ENCODE assay signal across 8 cellular contexts in the genomic region with DNA sequence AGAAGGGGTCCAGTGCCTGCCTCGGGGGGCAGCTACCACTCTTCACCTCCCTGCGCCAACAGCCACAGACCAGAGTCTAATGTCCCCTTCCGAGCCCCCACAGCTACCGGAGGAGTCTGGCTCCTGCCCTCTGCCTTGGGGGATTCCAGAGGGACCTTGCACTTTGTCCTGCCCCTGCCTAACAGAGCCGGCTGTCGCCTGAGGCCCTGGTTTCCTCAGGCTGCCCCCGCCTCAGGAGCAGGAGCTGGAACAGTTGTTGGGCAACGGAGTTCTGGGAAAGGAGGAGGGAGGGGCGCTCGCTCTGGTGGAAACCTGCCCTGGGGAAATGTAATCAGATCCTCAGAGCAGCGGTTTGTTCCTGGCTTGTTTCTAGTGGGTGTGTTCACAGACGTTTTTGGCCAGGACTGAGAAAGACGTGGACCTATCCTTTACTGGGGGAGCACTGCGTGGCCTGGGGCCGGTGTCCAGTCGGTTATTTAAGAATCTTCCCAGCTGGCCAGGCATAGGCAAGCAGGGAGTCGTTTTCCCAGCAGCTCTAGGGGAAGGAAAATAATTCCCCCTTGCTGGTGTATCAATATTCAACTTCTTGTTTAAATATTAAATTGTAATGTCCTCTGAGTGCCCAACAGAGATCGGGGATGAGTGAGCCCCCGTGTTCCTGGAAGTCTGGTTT. TPM values are rescaled to one million over a fixed set of nuclear protein-coding genes. Genes with fewer than 3 reads are reported as not detected.
DNase-seq lines count a peak whose midpoint lies in the region; ATAC-seq and TF ChIP-seq lines count a peak whose summit lies in the region.

No MANE protein-coding gene starts in this region.

- H3K27ac Mint-ChIP-seq in naive thymus-derived CD8-positive, alpha-beta T cell, result no peak overlapping the region

- POLR2A ChIA-PET in naive thymus-derived CD8-positive, alpha-beta T cell (lab: Charles Lee), result no interaction called here

- intact Hi-C loops in spleen (cut with DNase I; ENCODE audit: low total_unique reads), result no loop called here

- TF ChIP-seq CTCF in brain microvascular endothelial cell (IDR thresholded peaks at IDR 0.05; ENCODE audit: low read depth, low read length, missing control alignments) (no peak), spleen (IDR thresholded peaks at IDR 0.05 in 8 of 11, conservative IDR thresholded peaks at IDR 0.05 in 3 of 11) (no peak)

- in situ Hi-C loops in Caki2 (cut with HindIII; ENCODE audit: low pct_unique_long_range_greater_than_20kb, low sequenced_read_pairs), result no loop called here
- in situ Hi-C loops in brain microvascular endothelial cell (cut with HindIII; ENCODE audit: low pct_ligation_motif_present, low sequenced_read_pairs), result no loop called here

- H3K4me1 Mint-ChIP-seq in naive thymus-derived CD8-positive, alpha-beta T cell, result peaks cover 0 to 11% (median 0%) of the 10 kb centered on the region in 4 donors

- ATAC-seq in GM18517 (IDR thresholded peaks at IDR 0.05; ENCODE audit: unreplicated experiment) (no peak), HG02610 (IDR thresholded peaks at IDR 0.05; ENCODE audit: unreplicated experiment) (no peak)
- ATAC-seq in naive thymus-derived CD8-positive, alpha-beta T cell, result no peak

- H3K4me3 ChIP-seq in brain microvascular endothelial cell (ENCODE audit: low read depth, low read length), result no peak overlapping the region
- H3K4me3 ChIP-seq in spleen, result no peak overlapping the region

- WGBS in spleen, 5 donors, result 57 to 75% (median 62%) methylated on average over 18 to 19 of the region's 19 CpGs

- H3K9me3 ChIP-seq in spleen, result no peaks in the 10 kb centered on the region

- TF ChIP-seq POLR2A in spleen (IDR thresholded peaks at IDR 0.05), result no peak

- H3K27me3 Mint-ChIP-seq in naive thymus-derived CD8-positive, alpha-beta T cell, result peaks cover 0 to under 1% (median 0%) of the 10 kb centered on the region in 5 donors

- H3K4me3 Mint-ChIP-seq in naive thymus-derived CD8-positive, alpha-beta T cell, result no peak overlapping the region

- H3K36me3 Mint-ChIP-seq in naive thymus-derived CD8-positive, alpha-beta T cell, result no peaks in the 10 kb centered on the region

- no peak overlapping the region for H3K27ac ChIP-seq in brain microvascular endothelial cell
- peak overlapping the region in 7 of 8 donors; percentile 38 to 77 (median 56) for H3K27ac ChIP-seq in spleen

- DNase-seq in Caki2 (ENCODE audit: low read depth) (peak; percentile 97), NCI-H2107 (lab: John Stamatoyannopoulos, UW) (peak; percentile 53), brain microvascular endothelial cell (peak; percentile 77), islet precursor cell (peak; percentile 96), spleen (no peak)
- DNase-seq in naive thymus-derived CD8-positive, alpha-beta T cell, result no peak

- H3K27me3 ChIP-seq in brain microvascular endothelial cell (replicated peaks), result no peaks in the 10 kb centered on the region
- no peaks in the 10 kb centered on the region for H3K27me3 ChIP-seq in spleen (replicated peaks in 1 of 7)

- H3K9me3 Mint-ChIP-seq in naive thymus-derived CD8-positive, alpha-beta T cell, result no peaks in the 10 kb centered on the region

- peaks cover 0 to 54% (median 31%) of the 10 kb centered on the region in 6 donors for H3K4me1 ChIP-seq in spleen

- H3K36me3 ChIP-seq in brain microvascular endothelial cell (replicated peaks), result no peaks in the 10 kb centered on the region
- H3K36me3 ChIP-seq in spleen, result peaks cover 0 to 24% (median 5%) of the 10 kb centered on the region in 6 donors

RNA-seq across cellular contexts. Expression of gene A4GALT, which starts 32.3 kb away (rescaled TPM):
- 5.6 and 8.3 TPM in 2 replicates for total RNA-seq in Caki2 (2014; rRNA removed; shearing (Covaris generic); ENCODE audit: low replicate concordance)
- total RNA-seq in spleen, result 10 to 100 TPM; 13.3 to 45.2 (median 23.1) TPM
- 10 to 100 TPM in 1 of 3 donors, 1 to 10 TPM in 2; 7.3 to 22.1 (median 9.0) TPM for polyA plus RNA-seq in spleen
- not detected for total RNA-seq in naive thymus-derived CD8-positive, alpha-beta T cell
- polyA plus RNA-seq in naive thymus-derived CD8-positive, alpha-beta T cell, result not detected

RNA-seq across cellular contexts. Expression of gene CYB5R3, which starts 39.2 kb away (rescaled TPM):
- 68.0 and 95.7 TPM in 2 replicates for total RNA-seq in Caki2 (2014; rRNA removed; shearing (Covaris generic); ENCODE audit: low replicate concordance)
- total RNA-seq in spleen, result 100 to 1,000 TPM in 4 of 7 donors, 10 to 100 TPM in 3; 61.7 to 134 (median 101) TPM
- polyA plus RNA-seq in spleen, result 10 to 100 TPM; 37.3 to 79.7 (median 66.7) TPM
- total RNA-seq in naive thymus-derived CD8-positive, alpha-beta T cell, result 10 to 100 TPM; 34.7 to 36.5 TPM
- 10 to 100 TPM; 37.1 to 70.2 (median 37.9) TPM for polyA plus RNA-seq in naive thymus-derived CD8-positive, alpha-beta T cell

RNA-seq across cellular contexts. Expression of gene ATP5MGL, which starts 48.0 kb away (rescaled TPM):
- not detected in 2 replicates for total RNA-seq in Caki2 (2014; rRNA removed; shearing (Covaris generic); ENCODE audit: low replicate concordance)
- 1 to 10 TPM in 4 of 7 donors, under 1 TPM in 1, not detected in 2; 0.63 to 1.7 (median 1.1) TPM for total RNA-seq in spleen
- not detected for polyA plus RNA-seq in spleen
- total RNA-seq in naive thymus-derived CD8-positive, alpha-beta T cell, result 1 to 10 TPM; 2.6 to 3.0 TPM
- under 1 TPM in 1 of 3 donors, not detected in 2; 0.23 TPM for polyA plus RNA-seq in naive thymus-derived CD8-positive, alpha-beta T cell

Comparison
In these comparisons a context has a peak if more than half of its experiments do, and no peak if none do; other contexts are left out.
1. DNase-seq: peak in Caki2 (single experiment), NCI-H2107 (single experiment), brain microvascular endothelial cell (single experiment) and islet precursor cell (single experiment); none in spleen (single experiment) and naive thymus-derived CD8-positive, alpha-beta T cell (0 of 10).